ENCODE assay signal across 17 cellular contexts in genomic region chr7:35261476-35262285, GRCh38. TPM values are rescaled to one million over a fixed set of nuclear protein-coding genes. Genes with fewer than 3 reads are reported as not detected.
DNase-seq lines count a peak whose midpoint lies in the region; ATAC-seq and TF ChIP-seq lines count a peak whose summit lies in the region.
"Had no signal": no experiment of that assay in that cellular context is flagged by ENCODE, and none has a peak within 500 bp of the region (broad histone marks: within the 10 kb centered on the region; RNA-seq: fewer than 3 reads in every experiment).

No MANE protein-coding gene starts in this region.

- no peak overlapping the region for H4K91ac ChIP-seq in H9 (ENCODE audit: insufficient read length, low read depth, low read length)

- H2BK12ac ChIP-seq in H9 (ENCODE audit: insufficient read length, low read depth, low read length), result no peak overlapping the region

- no peak overlapping the region for H2BK20ac ChIP-seq in H9 (ENCODE audit: low read depth, low read length, poor library complexity, severe bottlenecking)

- H2AK5ac ChIP-seq in H9 (ENCODE audit: insufficient read length, low read length), result no peak overlapping the region

- H3K4me3 Mint-ChIP-seq in H9, result peak overlapping the region; percentile 57 to 84
- H3K4me3 Mint-ChIP-seq: activated naive CD4-positive, alpha-beta T cell treated with anti-CD3 and anti-CD28 coated beads, Interleukin-2, amount 10 ng/mL, durations not matched to agents 7 days and 5 days; T-helper 17 cell had no signal

- no peak overlapping the region for H3K23ac ChIP-seq in H9 (ENCODE audit: insufficient read length, low read depth, low read length)

- intact Hi-C loops in sciatic nerve (cut with DNase I), result no loop called here

- no peak overlapping the region for H2BK120ac ChIP-seq in H9 (ENCODE audit: low read depth, low read length, poor library complexity, severe bottlenecking)

- H4K5ac ChIP-seq in H9 (ENCODE audit: insufficient read length, low read depth, low read length), result no peak overlapping the region

- no CpG with 5 or more reads among the region's 56 CpGs for WGBS in H9 (ENCODE audit: extremely low coverage, insufficient read length, low lambda C conversion rate)

- H3K36me3 Mint-ChIP-seq in H9 (ENCODE audit: insufficient read depth in 1 of 3, low read depth in 3 of 3), result no peaks in the 10 kb centered on the region

- H3K4ac ChIP-seq in H9 (ENCODE audit: low read depth, low read length), result no peak overlapping the region

- H3K9me3 ChIP-seq in H9 (ENCODE audit: control insufficient read depth, low read depth, low read length), result no peaks in the 10 kb centered on the region
- H3K9me3 ChIP-seq: tibial artery had no signal

- no peak overlapping the region for H3T11ph ChIP-seq in H9 (ENCODE audit: low read length)

- H3K56ac ChIP-seq in H9 (ENCODE audit: insufficient read length, low read depth, low read length), result no peak overlapping the region

- DNase-seq in H9 (peak; percentile 70), fibroblast of pulmonary artery (ENCODE audit: low read depth) (no peak), iPS-NIHi7 (ENCODE audit: extremely low spot score) (peak; percentile 43), sciatic nerve (ENCODE audit: low spot score) (no peak), NCI-H1105 treated with DMSO at 0.1 percent for 48 hours (lab: John Stamatoyannopoulos, UW) (no peak), SKM-1 treated with dmso at 0.1 percent for 144 hours (lab: John Stamatoyannopoulos, UW; ENCODE audit: unreplicated experiment) (no peak)
- DNase-seq in activated naive CD4-positive, alpha-beta T cell treated with Interleukin-2 at 50 U/mL for 16 hours, result no peak
- DNase-seq: activated CD4-positive, CD25-positive, alpha-beta regulatory T cell treated with anti-CD3 and anti-CD28 coated beads, Interleukin-2, amount 50 U/mL, for 72 hours; activated naive CD4-positive, alpha-beta T cell treated with anti-CD3 and anti-CD28 coated beads, Interleukin-2, amount 10 ng/mL, durations not matched to agents 7 days and 5 days; effector CD4-positive, alpha-beta T cell; NCI-H2081 treated with DMSO at 0.1 percent for 48 hours; stimulated activated CD8-positive, alpha-beta memory T cell treated with anti-CD3 and anti-CD28 coated beads, Interleukin-4, amount 100 ng/mL, for 48 hours; T-helper 17 cell; tibial artery had no signal

- TF ChIP-seq CTCF in H9 (conservative IDR thresholded peaks at IDR 0.05) (peak; percentile 37), fibroblast of pulmonary artery (IDR thresholded peaks at IDR 0.05; ENCODE audit: low read length, missing control alignments) (no peak)

- no peaks in the 10 kb centered on the region for H3K79me1 ChIP-seq in H9 (ENCODE audit: insufficient read depth, low read depth, low read length, poor library complexity, severe bottlenecking)

- H2BK15ac ChIP-seq in H9 (ENCODE audit: low read depth, low read length), result no peak overlapping the region

- H3K14ac ChIP-seq in H9 (ENCODE audit: insufficient read depth, low read length), result no peak overlapping the region

- H3K27ac Mint-ChIP-seq in H9, result no peak overlapping the region
- H3K27ac Mint-ChIP-seq: activated naive CD4-positive, alpha-beta T cell treated with anti-CD3 and anti-CD28 coated beads, Interleukin-2, amount 10 ng/mL, durations not matched to agents 7 days and 5 days; T-helper 17 cell had no signal

- peaks cover 36 to 45% of the 10 kb centered on the region in 2 experiments for H3K4me1 Mint-ChIP-seq in H9
- H3K4me1 Mint-ChIP-seq: T-helper 17 cell had no signal

- H3K27me3 Mint-ChIP-seq in H9 (ENCODE audit: low read depth), result peaks cover 95% of the 10 kb centered on the region

- peaks cover 63% of the 10 kb centered on the region for H3K27me3 ChIP-seq in H9 (ENCODE audit: insufficient read depth, low read length)

- H4K20me1 ChIP-seq in H9 (ENCODE audit: control insufficient read depth, insufficient read depth, insufficient read length), result no peaks in the 10 kb centered on the region

- no peak overlapping the region for H2BK5ac ChIP-seq in H9 (ENCODE audit: insufficient read length, low read length)

- H3K4me3 ChIP-seq in fibroblast of pulmonary artery (replicated peaks; ENCODE audit: low read depth, low read length), result peak overlapping the region; percentile 22
- H3K4me3 ChIP-seq: tibial artery had no signal

- H3K4me1 ChIP-seq in H9 (ENCODE audit: insufficient read depth, low read length), result peaks cover 6% of the 10 kb centered on the region; the same call in 1 of the 2 replicates

- H3K9me3 Mint-ChIP-seq in H9, result no peaks in the 10 kb centered on the region; a peak in 1 of 5 replicates

- H3K79me2 ChIP-seq in H9 (ENCODE audit: insufficient read depth, low read length), result no peaks in the 10 kb centered on the region

- no peak overlapping the region for H4K8ac ChIP-seq in H9 (replicated peaks; ENCODE audit: insufficient read length, low read depth, low read length)

- H3K27ac ChIP-seq in H9 (ENCODE audit: insufficient read length, low read depth, low read length), result no peak overlapping the region
- H3K27ac ChIP-seq: RWPE1, tibial artery had no signal

- H3K9ac ChIP-seq in H9 (ENCODE audit: extremely low read depth, insufficient read length, low read length), result no peak overlapping the region

- H3K4me2 ChIP-seq in H9 (ENCODE audit: insufficient read depth, insufficient read length, low read length), result peak overlapping the region; percentile 65

- no peak overlapping the region for H3K18ac ChIP-seq in H9 (ENCODE audit: insufficient read length, low read depth, low read length)

- ATAC-seq in sciatic nerve (peak; percentile 19), GM18520 (IDR thresholded peaks at IDR 0.05; ENCODE audit: unreplicated experiment) (no peak)
- ATAC-seq: T-helper 17 cell had no signal

- no peak overlapping the region for H2AFZ ChIP-seq in H9 (ENCODE audit: low read length)

- peaks cover 22% of the 10 kb centered on the region for H3K23me2 ChIP-seq in H9 (ENCODE audit: insufficient read length, low read depth, low read length, poor library complexity, severe bottlenecking)

RNA-seq across cellular contexts. Expression of gene TBX20, which starts 7.8 kb away (rescaled TPM):
- total RNA-seq in H9 (2021) (not detected in 2 replicates), sciatic nerve (not detected)
- total RNA-seq: MCF 10A, T-helper 17 cell had no signal

Comparison
In these comparisons a context has a peak if more than half of its experiments do, and no peak if none do; other contexts are left out.
1. DNase-seq: peak in H9 (single experiment) and iPS-NIHi7 (single experiment); none in fibroblast of pulmonary artery (single experiment), sciatic nerve (single experiment), NCI-H1105 treated with DMSO at 0.1 percent for 48 hours (single experiment), SKM-1 treated with dmso at 0.1 percent for 144 hours (single experiment) and activated naive CD4-positive, alpha-beta T cell treated with Interleukin-2 at 50 U/mL for 16 hours (single experiment).